Comparison of ENCODE assay signal across 9 cellular contexts in the genomic region with DNA sequence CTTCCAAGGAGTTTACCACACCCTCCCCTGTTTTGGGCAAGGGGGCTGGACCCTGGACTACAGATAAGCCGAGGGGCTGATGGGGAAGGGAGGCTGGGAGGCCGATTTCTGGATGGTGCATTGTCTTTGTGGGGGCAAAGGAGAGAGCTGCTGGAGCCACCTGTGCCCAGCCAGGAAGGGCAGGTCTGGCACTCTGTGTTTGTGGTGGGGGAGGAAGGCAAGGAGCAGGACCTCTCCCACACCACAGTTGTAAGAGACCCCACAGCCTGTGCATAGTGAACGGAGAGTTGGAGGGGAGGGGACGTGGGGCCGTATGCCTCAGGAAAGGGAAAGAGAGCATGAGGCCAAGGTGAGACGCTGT. TPM values are rescaled to one million over a fixed set of nuclear protein-coding genes. Genes with fewer than 3 reads are reported as not detected.
DNase-seq lines count a peak whose midpoint lies in the region; ATAC-seq and TF ChIP-seq lines count a peak whose summit lies in the region.
"Had no signal": no experiment of that assay in that cellular context is flagged by ENCODE, and none has a peak within 500 bp of the region (broad histone marks: within the 10 kb centered on the region; RNA-seq: fewer than 3 reads in every experiment).

No MANE protein-coding gene starts in this region.

- H3K27ac Mint-ChIP-seq in naive thymus-derived CD8-positive, alpha-beta T cell: peak overlapping the region in 8 of 10 donors; percentile 34 to 93 (median 86)

- H3K36me3 ChIP-seq in right atrium auricular region (peaks cover 39% of the 10 kb centered on the region), body of pancreas (replicated peaks in 1 of 2; ENCODE audit: insufficient read depth in 1 of 2, low read depth in 2 of 2) (peaks cover 14 to 20% of the 10 kb centered on the region in 2 donors), uterus (no peaks in the 10 kb centered on the region)

- H3K36me3 Mint-ChIP-seq in naive thymus-derived CD8-positive, alpha-beta T cell: peaks cover 0 to 30% (median 0%) of the 10 kb centered on the region in 3 donors

- TF ChIP-seq POLR2A in body of pancreas (IDR thresholded peaks at IDR 0.05): peak in 1 of 3 donors; percentile 7
- no peak for TF ChIP-seq POLR2A in uterus (IDR thresholded peaks at IDR 0.05)

- ATAC-seq in left cardiac atrium (no peak), body of pancreas (no peak)
- ATAC-seq in naive thymus-derived CD8-positive, alpha-beta T cell: no peak

- H3K4me1 ChIP-seq in right atrium auricular region: peaks cover 0 to 51% of the 10 kb centered on the region in 2 donors
- peaks cover 48% of the 10 kb centered on the region for H3K4me1 ChIP-seq in body of pancreas
- H3K4me1 ChIP-seq in uterus: peaks cover 6 to 43% of the 10 kb centered on the region in 2 donors

- peaks cover 18 to 31% (median 21%) of the 10 kb centered on the region in 4 donors for H3K4me1 Mint-ChIP-seq in naive thymus-derived CD8-positive, alpha-beta T cell

- H3K4me3 Mint-ChIP-seq in naive thymus-derived CD8-positive, alpha-beta T cell: peak overlapping the region in 6 of 10 donors; percentile 14 to 98 (median 88)

- H3K4me3 ChIP-seq in right atrium auricular region: peak overlapping the region in 1 of 2 donors; percentile 67
- H3K4me3 ChIP-seq in body of pancreas: no peak overlapping the region
- H3K4me3 ChIP-seq in uterus: peak overlapping the region in 1 of 2 donors; percentile 74

- POLR2A ChIA-PET in naive thymus-derived CD8-positive, alpha-beta T cell (lab: Charles Lee): interaction anchor here (0.6 to 1.4 kb wide), 3 partner anchors 9 to 157 kb away, joined by 4 to 5 read pairs (median 4); no protein-coding TSS in a partner anchor

- no peaks in the 10 kb centered on the region for H3K27me3 Mint-ChIP-seq in naive thymus-derived CD8-positive, alpha-beta T cell

- H3K27me3 ChIP-seq in right atrium auricular region (no peaks in the 10 kb centered on the region), body of pancreas (no peaks in the 10 kb centered on the region), uterus (no peaks in the 10 kb centered on the region)

- TF ChIP-seq CTCF in right atrium auricular region (IDR thresholded peaks at IDR 0.05) (no peak), body of pancreas (IDR thresholded peaks at IDR 0.05) (no peak), uterus (IDR thresholded peaks at IDR 0.05) (no peak)

- DNase-seq in right atrium auricular region (ENCODE audit: low spot score): no peak
- no peak for DNase-seq in left cardiac atrium
- no peak for DNase-seq in body of pancreas
- DNase-seq in naive thymus-derived CD8-positive, alpha-beta T cell: no peak
- DNase-seq in uterus: no peak
- DNase-seq in iPS-NIHi11 (ENCODE audit: low spot score): no peak
- DNase-seq in DMS79 (lab: John Stamatoyannopoulos, UW): no peak
- no peak for DNase-seq in epidermal melanocyte (ENCODE audit: insufficient read length, low spot score)
- DNase-seq: GOT3 had no signal

- H3K9me3 ChIP-seq in right atrium auricular region: no peaks in the 10 kb centered on the region
- no peaks in the 10 kb centered on the region for H3K9me3 ChIP-seq in body of pancreas
- no peaks in the 10 kb centered on the region for H3K9me3 ChIP-seq in uterus

- H3K9me3 Mint-ChIP-seq in naive thymus-derived CD8-positive, alpha-beta T cell: no peaks in the 10 kb centered on the region

- 34 to 64% methylated on average over 6 of the region's 6 CpGs for WGBS in body of pancreas, 2 donors

- H3K27ac ChIP-seq in right atrium auricular region: peak overlapping the region; percentile 51 to 86
- peak overlapping the region; percentile 42 to 75 (median 62) for H3K27ac ChIP-seq in body of pancreas
- peak overlapping the region; percentile 91 to 97 for H3K27ac ChIP-seq in uterus

- intact Hi-C loops in left cardiac atrium (cut with DNase I) (no loop called here), body of pancreas (cut with DNase I) (no loop called here), uterus (cut with DNase I; ENCODE audit: low total_unique reads) (no loop called here)

RNA-seq across cellular contexts. Expression of a gene that starts 16.0 kb away (rescaled TPM):
- total RNA-seq in right atrium auricular region: under 1 TPM in 1 of 2 donors, not detected in 1; 0.59 TPM
- under 1 TPM; 0.12 to 0.16 TPM for total RNA-seq in left cardiac atrium
- under 1 TPM in 1 of 2 donors, not detected in 1; 0.52 TPM for total RNA-seq in body of pancreas
- total RNA-seq in naive thymus-derived CD8-positive, alpha-beta T cell: under 1 TPM in 1 of 2 experiments, not detected in 1; 0.25 TPM
- polyA plus RNA-seq in naive thymus-derived CD8-positive, alpha-beta T cell: under 1 TPM in 2 of 3 donors, not detected in 1; 0.32 to 0.49 TPM
- under 1 TPM in 1 of 4 donors, not detected in 3; 0.14 TPM for total RNA-seq in uterus

RNA-seq across cellular contexts. Expression of a gene that starts 16.5 kb away (rescaled TPM):
- 1 to 10 TPM; 2.2 to 8.2 TPM for total RNA-seq in right atrium auricular region
- 1 to 10 TPM; 4.1 to 6.2 TPM for total RNA-seq in left cardiac atrium
- 10 to 100 TPM in 1 of 2 donors, 1 to 10 TPM in 1; 7.9 to 12.5 TPM for total RNA-seq in body of pancreas
- 10 to 100 TPM; 15.4 to 17.7 TPM for total RNA-seq in naive thymus-derived CD8-positive, alpha-beta T cell
- 10 to 100 TPM; 38.4 to 48.1 (median 43.6) TPM for polyA plus RNA-seq in naive thymus-derived CD8-positive, alpha-beta T cell
- 10 to 100 TPM in 2 of 4 donors, 1 to 10 TPM in 1, not detected in 1; 5.6 to 35.0 (median 19.4) TPM for total RNA-seq in uterus

RNA-seq across cellular contexts. Expression of a gene that starts 16.9 kb away (rescaled TPM):
- total RNA-seq in right atrium auricular region: 10 to 100 TPM; 27.4 to 53.5 TPM
- 10 to 100 TPM; 34.7 to 42.1 TPM for total RNA-seq in left cardiac atrium
- 10 to 100 TPM; 40.5 to 61.0 TPM for total RNA-seq in body of pancreas
- total RNA-seq in naive thymus-derived CD8-positive, alpha-beta T cell: 10 to 100 TPM; 84.7 to 87.4 TPM
- 1 to 10 TPM in 2 of 3 donors, under 1 TPM in 1; 0.43 to 1.8 (median 1.3) TPM for polyA plus RNA-seq in naive thymus-derived CD8-positive, alpha-beta T cell
- total RNA-seq in uterus: 100 to 1,000 TPM in 1 of 4 donors, 10 to 100 TPM in 3; 28.7 to 155 (median 47.4) TPM

RNA-seq across cellular contexts. Expression of a gene that starts 27.1 kb away (rescaled TPM):
- total RNA-seq in right atrium auricular region (under 1 TPM in 1 of 2 donors, not detected in 1; 0.94 TPM), left cardiac atrium (1 to 10 TPM in 1 of 2 donors, under 1 TPM in 1; 0.50 to 1.4 TPM), body of pancreas (not detected), uterus (under 1 TPM in 1 of 4 donors, not detected in 3; 0.69 TPM)
- total RNA-seq in naive thymus-derived CD8-positive, alpha-beta T cell: not detected
- polyA plus RNA-seq in naive thymus-derived CD8-positive, alpha-beta T cell: not detected

RNA-seq across cellular contexts. Expression of a gene that starts 31.0 kb away (rescaled TPM):
- total RNA-seq in right atrium auricular region: 10 to 100 TPM; 26.8 to 34.9 TPM
- total RNA-seq in left cardiac atrium: 10 to 100 TPM; 37.9 to 50.6 TPM
- 10 to 100 TPM; 10.6 to 31.6 TPM for total RNA-seq in body of pancreas
- 10 to 100 TPM; 41.0 to 47.3 TPM for total RNA-seq in naive thymus-derived CD8-positive, alpha-beta T cell
- polyA plus RNA-seq in naive thymus-derived CD8-positive, alpha-beta T cell: 1 to 10 TPM; 2.8 to 6.2 (median 4.6) TPM
- 100 to 1,000 TPM in 1 of 4 donors, 10 to 100 TPM in 3; 14.1 to 141 (median 42.9) TPM for total RNA-seq in uterus
